Comparison of ENCODE assay signal across 11 cellular contexts in genomic region chr9:136050706-136051567, GRCh38. TPM values are rescaled to one million over a fixed set of nuclear protein-coding genes. Genes with fewer than 3 reads are reported as not detected.
DNase-seq lines count a peak whose midpoint lies in the region; ATAC-seq and TF ChIP-seq lines count a peak whose summit lies in the region.
"Had no signal": no experiment of that assay in that cellular context is flagged by ENCODE, and none has a peak within 500 bp of the region (broad histone marks: within the 10 kb centered on the region; RNA-seq: fewer than 3 reads in every experiment).

No MANE protein-coding gene starts in this region.

- peak overlapping the region; percentile 53 for H3K4me3 ChIP-seq in colonic mucosa
- peak overlapping the region; percentile 9 to 61 (median 54) for H3K4me3 ChIP-seq in upper lobe of left lung

- H3K27ac ChIP-seq in colonic mucosa (peak overlapping the region; percentile 76), upper lobe of left lung (peak overlapping the region; percentile 57 to 88 (median 71))

- peak overlapping the region in 1 of 2 donors; percentile 35 for H3K9ac ChIP-seq in colonic mucosa (ENCODE audit: low read depth in 2 of 2, low read length in 2 of 2)

- H3K27me3 Mint-ChIP-seq in memory B cell (peaks cover 5% of the 10 kb centered on the region), immature natural killer cell (ENCODE audit: low read depth in 3 of 3) (peaks cover 0 to 4% (median 3%) of the 10 kb centered on the region in 3 donors)

- TF ChIP-seq CTCF in colonic mucosa (IDR thresholded peaks at IDR 0.05) (no peak), upper lobe of left lung (IDR thresholded peaks at IDR 0.05) (peak in 1 of 6 experiments; percentile 9)

- H3K36me3 ChIP-seq in colonic mucosa (no peaks in the 10 kb centered on the region), upper lobe of left lung (peaks cover 4 to 42% (median 26%) of the 10 kb centered on the region in 4 donors)

- ATAC-seq in memory B cell (ENCODE audit: low read depth) (peak; percentile 37), upper lobe of left lung (ENCODE audit: low FRiP score in 2 of 2) (peak in 1 of 2 donors; percentile 25), GM18505 (IDR thresholded peaks at IDR 0.05; ENCODE audit: unreplicated experiment) (no peak), GM19395 (IDR thresholded peaks at IDR 0.05; ENCODE audit: unreplicated experiment) (no peak)

- no peak for TF ChIP-seq EP300 in upper lobe of left lung (IDR thresholded peaks at IDR 0.05)

- H3K9me3 ChIP-seq in colonic mucosa (no peaks in the 10 kb centered on the region), upper lobe of left lung (no peaks in the 10 kb centered on the region)

- H3K4me1 Mint-ChIP-seq in memory B cell (peaks cover 5% of the 10 kb centered on the region), immature natural killer cell (peaks cover 31 to 37% of the 10 kb centered on the region in 2 donors)

- TF ChIP-seq POLR2A in upper lobe of left lung (IDR thresholded peaks at IDR 0.05) (no peak), GM18505 (IDR thresholded peaks at IDR 0.05; ENCODE audit: borderline replicate concordance, extremely low read depth, insufficient read depth, insufficient read length) (no peak)

- intact Hi-C loops in colonic mucosa (cut with DNase I): no loop called here

- H3K4me3 Mint-ChIP-seq in memory B cell: peak overlapping the region; percentile 8
- peak overlapping the region in 1 of 5 donors; percentile 21 for H3K4me3 Mint-ChIP-seq in immature natural killer cell

- no peak overlapping the region for H3K27ac Mint-ChIP-seq in memory B cell
- no peak overlapping the region for H3K27ac Mint-ChIP-seq in immature natural killer cell
- H3K27ac Mint-ChIP-seq: IgD-negative memory B cell had no signal

- H3K27me3 ChIP-seq in colonic mucosa: no peaks in the 10 kb centered on the region
- H3K27me3 ChIP-seq in upper lobe of left lung: no peaks in the 10 kb centered on the region

- H3K4me1 ChIP-seq in colonic mucosa: peaks cover 30% of the 10 kb centered on the region
- H3K4me1 ChIP-seq in upper lobe of left lung: peaks cover 48 to 92% (median 66%) of the 10 kb centered on the region in 4 donors

- H3K36me3 Mint-ChIP-seq in memory B cell (peaks cover 1% of the 10 kb centered on the region), immature natural killer cell (no peaks in the 10 kb centered on the region)
- H3K36me3 Mint-ChIP-seq: IgD-negative memory B cell had no signal

- DNase-seq in NCI-H2107 treated with DMSO at 0.1 percent for 48 hours (lab: John Stamatoyannopoulos, UW; ENCODE audit: unreplicated experiment) (peak; percentile 33), NCI-H2107 (lab: John Stamatoyannopoulos, UW) (no peak), colonic mucosa (no peak), memory B cell (ENCODE audit: low spot score in 2 of 2) (no peak), upper lobe of left lung (no peak), immature natural killer cell (no peak)
- DNase-seq: CD8-positive, alpha-beta memory T cell; central memory CD4-positive, alpha-beta T cell had no signal

- 28 to 33% methylated on average over 26 to 36 of the region's 66 CpGs for whole genome bisulfite sequencing in upper lobe of left lung, 2 donors

- H3K9me3 Mint-ChIP-seq in memory B cell: no peaks in the 10 kb centered on the region
- no peaks in the 10 kb centered on the region for H3K9me3 Mint-ChIP-seq in immature natural killer cell
- H3K9me3 Mint-ChIP-seq: CD8-positive, alpha-beta memory T cell; IgD-negative memory B cell had no signal

RNA-seq across cellular contexts. Expression of gene NACC2, which starts 44.2 kb away (rescaled TPM):
- total RNA-seq in colonic mucosa: 10 to 100 TPM; 20.3 to 21.0 TPM
- 10 to 100 TPM; 16.8 to 38.4 (median 31.3) TPM for total RNA-seq in upper lobe of left lung
- 1 to 10 TPM; 2.1 to 6.2 (median 2.8) TPM for polyA plus RNA-seq in immature natural killer cell
